1 cellular context compared by ENCODE assay signal in genomic region chr17:6421700-6422604, GRCh38.
TF ChIP-seq lines count a peak whose summit lies in the region.

No MANE protein-coding gene starts in this region.

TF ChIP-seq in HEK293, 187 proteins besides CTCF, POLR2A, EP300 and RAD21 (continued from another document):
- TF ChIP-seq, protein P1, sequence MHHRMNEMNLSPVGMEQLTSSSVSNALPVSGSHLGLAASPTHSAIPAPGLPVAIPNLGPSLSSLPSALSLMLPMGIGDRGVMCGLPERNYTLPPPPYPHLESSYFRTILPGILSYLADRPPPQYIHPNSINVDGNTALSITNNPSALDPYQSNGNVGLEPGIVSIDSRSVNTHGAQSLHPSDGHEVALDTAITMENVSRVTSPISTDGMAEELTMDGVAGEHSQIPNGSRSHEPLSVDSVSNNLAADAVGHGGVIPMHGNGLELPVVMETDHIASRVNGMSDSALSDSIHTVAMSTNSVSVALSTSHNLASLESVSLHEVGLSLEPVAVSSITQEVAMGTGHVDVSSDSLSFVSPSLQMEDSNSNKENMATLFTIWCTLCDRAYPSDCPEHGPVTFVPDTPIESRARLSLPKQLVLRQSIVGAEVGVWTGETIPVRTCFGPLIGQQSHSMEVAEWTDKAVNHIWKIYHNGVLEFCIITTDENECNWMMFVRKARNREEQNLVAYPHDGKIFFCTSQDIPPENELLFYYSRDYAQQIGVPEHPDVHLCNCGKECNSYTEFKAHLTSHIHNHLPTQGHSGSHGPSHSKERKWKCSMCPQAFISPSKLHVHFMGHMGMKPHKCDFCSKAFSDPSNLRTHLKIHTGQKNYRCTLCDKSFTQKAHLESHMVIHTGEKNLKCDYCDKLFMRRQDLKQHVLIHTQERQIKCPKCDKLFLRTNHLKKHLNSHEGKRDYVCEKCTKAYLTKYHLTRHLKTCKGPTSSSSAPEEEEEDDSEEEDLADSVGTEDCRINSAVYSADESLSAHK (tag by site-specific recombination; IDR thresholded peaks at IDR 0.05): no peak
- TF ChIP-seq ZNF366 (tag by site-specific recombination; conservative IDR thresholded peaks at IDR 0.05) (peak; percentile 61), RBAK (tag by site-specific recombination; IDR thresholded peaks at IDR 0.05) (no peak), ZBTB48 (tag by site-specific recombination; IDR thresholded peaks at IDR 0.05) (peak; percentile 45; the same call in 1 of the 2 replicates), ZNF768 (tag by site-specific recombination; IDR thresholded peaks at IDR 0.05) (no peak), ZNF654 (tag by site-specific recombination; IDR thresholded peaks at IDR 0.05; ENCODE audit: low read depth) (peak; percentile 96), ZNF544 (tag by site-specific recombination; IDR thresholded peaks at IDR 0.05) (no peak), KLF1 (tag by site-specific recombination; IDR thresholded peaks at IDR 0.05) (peak; percentile 23; the same call in 1 of the 2 replicates), ZNF2 (tag by site-specific recombination; IDR thresholded peaks at IDR 0.05) (peak; percentile 44; the same call in 1 of the 2 replicates)
- TF ChIP-seq, protein P2, sequence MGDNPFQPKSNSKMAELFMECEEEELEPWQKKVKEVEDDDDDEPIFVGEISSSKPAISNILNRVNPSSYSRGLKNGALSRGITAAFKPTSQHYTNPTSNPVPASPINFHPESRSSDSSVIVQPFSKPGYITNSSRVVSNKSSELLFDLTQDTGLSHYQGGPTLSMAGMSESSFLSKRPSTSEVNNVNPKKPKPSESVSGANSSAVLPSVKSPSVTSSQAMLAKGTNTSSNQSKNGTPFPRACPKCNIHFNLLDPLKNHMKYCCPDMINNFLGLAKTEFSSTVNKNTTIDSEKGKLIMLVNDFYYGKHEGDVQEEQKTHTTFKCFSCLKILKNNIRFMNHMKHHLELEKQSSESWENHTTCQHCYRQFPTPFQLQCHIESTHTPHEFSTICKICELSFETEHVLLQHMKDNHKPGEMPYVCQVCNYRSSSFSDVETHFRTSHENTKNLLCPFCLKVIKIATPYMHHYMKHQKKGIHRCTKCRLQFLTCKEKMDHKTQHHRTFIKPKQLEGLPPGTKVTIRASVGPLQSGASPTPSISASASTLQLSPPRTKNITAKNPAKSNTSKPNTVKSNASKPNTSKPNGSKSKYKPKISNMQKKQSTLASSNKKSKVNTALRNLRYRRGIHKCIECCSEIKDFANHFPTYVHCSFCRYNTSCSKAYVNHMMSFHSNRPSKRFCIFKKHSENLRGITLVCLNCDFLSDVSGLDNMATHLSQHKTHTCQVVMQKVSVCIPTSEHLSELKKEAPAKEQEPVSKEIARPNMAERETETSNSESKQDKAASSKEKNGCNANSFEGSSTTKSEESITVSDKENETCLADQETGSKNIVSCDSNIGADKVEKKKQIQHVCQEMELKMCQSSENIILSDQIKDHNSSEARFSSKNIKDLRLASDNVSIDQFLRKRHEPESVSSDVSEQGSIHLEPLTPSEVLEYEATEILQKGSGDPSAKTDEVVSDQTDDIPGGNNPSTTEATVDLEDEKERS (tag by site-specific recombination; IDR thresholded peaks at IDR 0.05): no peak
- TF ChIP-seq, protein P3, sequence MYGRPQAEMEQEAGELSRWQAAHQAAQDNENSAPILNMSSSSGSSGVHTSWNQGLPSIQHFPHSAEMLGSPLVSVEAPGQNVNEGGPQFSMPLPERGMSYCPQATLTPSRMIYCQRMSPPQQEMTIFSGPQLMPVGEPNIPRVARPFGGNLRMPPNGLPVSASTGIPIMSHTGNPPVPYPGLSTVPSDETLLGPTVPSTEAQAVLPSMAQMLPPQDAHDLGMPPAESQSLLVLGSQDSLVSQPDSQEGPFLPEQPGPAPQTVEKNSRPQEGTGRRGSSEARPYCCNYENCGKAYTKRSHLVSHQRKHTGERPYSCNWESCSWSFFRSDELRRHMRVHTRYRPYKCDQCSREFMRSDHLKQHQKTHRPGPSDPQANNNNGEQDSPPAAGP (tag by site-specific recombination; IDR thresholded peaks at IDR 0.05): peak; percentile 21; the same call in 1 of the 2 replicates
TF ChIP-seq in HEK293: peak in this region for 9.
